ENCODE assay signal across 20 cellular contexts in genomic region chr6:73152556-73152955, GRCh38.
DNase-seq lines count a peak whose midpoint lies in the region; ATAC-seq, FAIRE-seq and TF ChIP-seq lines count a peak whose summit lies in the region.
"Had no signal": no experiment of that assay in that cellular context is flagged by ENCODE, and none has a peak within 500 bp of the region (broad histone marks: within the 10 kb centered on the region; RNA-seq: fewer than 3 reads in every experiment).

No MANE protein-coding gene starts in this region.

- SMC1A ChIA-PET in GM12878 (lab: Charles Lee; ENCODE audit: uncharacterized antibody, unreplicated experiment): interaction anchor here (0.7 to 1.6 kb wide), 10 partner anchors 11 to 739 kb away, joined by 3 to 5 read pairs (median 3); no protein-coding TSS in a partner anchor

- no peak overlapping the region for H3K4me2 ChIP-seq in GM12878 (ENCODE audit: control insufficient read depth, insufficient read depth)
- H3K4me2 ChIP-seq: BLaER1 had no signal

- no peak overlapping the region for H3K27ac ChIP-seq in GM12878 (ENCODE audit: control insufficient read depth, insufficient read depth)
- H3K27ac ChIP-seq: BLaER1, C4-2B, GM23248 had no signal

- peak; percentile 64 for FAIRE-seq in GM12878 (lab: Jason Lieb, UNC)
- FAIRE-seq: D721Med, GM19239 had no signal

- intact Hi-C loops in GM12878 (cut with micrococcal nuclease; ENCODE audit: unreplicated experiment): no loop called here

- BruUV-seq in GM12878 (replicated peaks; lab: Mats Ljungman, UMichigan): no TSS peak

- TF ChIP-seq EP300 in GM12878 (IDR thresholded peaks at IDR 0.05; ENCODE audit: borderline replicate concordance in 1 of 2, control insufficient read depth in 1 of 2, low read depth in 2 of 2, low read length in 2 of 2): no peak

- TF ChIP-seq CTCF in GM12878 (IDR thresholded peaks at IDR 0.05 in 2 of 3, conservative IDR thresholded peaks at IDR 0.05 in 1 of 3; ENCODE audit: control insufficient read depth in 2 of 3, extremely low read depth in 1 of 3, insufficient read depth in 1 of 3, low read depth in 3 of 3, low read length in 3 of 3): no peak

- H3K9me3 ChIP-seq in GM12878 (replicated peaks; ENCODE audit: control insufficient read depth, insufficient read depth, low read length): no peaks in the 10 kb centered on the region; the same call in 2 of the 3 replicates

- peak; percentile 53 for ATAC-seq in GM18502 (IDR thresholded peaks at IDR 0.05; ENCODE audit: poor library complexity, unreplicated experiment)
- ATAC-seq in GM18868 (IDR thresholded peaks at IDR 0.05; ENCODE audit: unreplicated experiment): peak; percentile 71
- peak; percentile 54 for ATAC-seq in HG02798 (IDR thresholded peaks at IDR 0.05; ENCODE audit: poor library complexity, unreplicated experiment)
- peak; percentile 66 for ATAC-seq in GM12878
- ATAC-seq: HCT116 had no signal

- CTCF ChIA-PET in GM12878 (lab: Yijun Ruan, JAX): interaction anchor here (0.6 to 3.2 kb wide), 8 partner anchors 9 to 533 kb away, joined by 3 to 22 read pairs (median 6); no protein-coding TSS in a partner anchor

- H3K9ac ChIP-seq in GM12878 (ENCODE audit: control insufficient read depth, insufficient read depth, low read length): no peak overlapping the region
- H3K9ac ChIP-seq: BLaER1, GM23248 had no signal

- in situ Hi-C loops in GM12878 (cut with MboI): no loop called here

- H3K79me2 ChIP-seq in GM12878 (ENCODE audit: control insufficient read depth, insufficient read depth, low read length): no peaks in the 10 kb centered on the region

- DNase-seq in GM12878 (ENCODE audit: low read depth, low spot score): no peak
- DNase-seq in EL: no peak
- no peak for DNase-seq in GOT3 (lab: John Stamatoyannopoulos, UW)
- no peak for DNase-seq in AG08396 (ENCODE audit: low spot score)
- no peak for DNase-seq in nucleus accumbens (lab: John Stamatoyannopoulos, UW)
- DNase-seq: CD4-positive, CD25-positive, alpha-beta regulatory T cell; CD8-positive, alpha-beta memory T cell; DMS 273 treated with DMSO at 0.1 percent for 48 hours; DMS79; GF-D8; GM23248; H9 had no signal

- no peaks in the 10 kb centered on the region for H3K36me3 ChIP-seq in GM12878 (ENCODE audit: control insufficient read depth in 2 of 2, insufficient read depth in 2 of 2, low read length in 1 of 2)

- no peak for TF ChIP-seq RAD21 in GM12878 (IDR thresholded peaks at IDR 0.05; ENCODE audit: insufficient read depth, low read depth, low read length)

- POLR2A ChIA-PET in GM12878 (lab: Charles Lee): interaction anchor here (0.6 to 1.1 kb wide), 2 partner anchors 24 to 533 kb away, joined by 3 read pairs; no protein-coding TSS in a partner anchor

- RAD21 ChIA-PET in GM12878 (lab: Charles Lee; ENCODE audit: unreplicated experiment): interaction anchor here (0.7 to 2.4 kb wide), 6 partner anchors 18 to 537 kb away, joined by 3 to 19 read pairs (median 4); no protein-coding TSS in a partner anchor

- no peak overlapping the region; the same call in 1 of the 2 replicates for H2AFZ ChIP-seq in GM12878 (ENCODE audit: control insufficient read depth, low read depth, low read length)
- H2AFZ ChIP-seq: GM23248 had no signal

- peaks cover 4% of the 10 kb centered on the region; the same call in 1 of the 2 replicates for H3K4me1 ChIP-seq in GM12878 (ENCODE audit: control insufficient read depth, insufficient read depth, low read length)
- H3K4me1 ChIP-seq: BLaER1 had no signal

- no peak overlapping the region for H3K4me3 ChIP-seq in GM12878
- H3K4me3 ChIP-seq: BLaER1, GM23248 had no signal

- H3K27me3 ChIP-seq in GM12878 (replicated peaks in 1 of 2; ENCODE audit: control insufficient read depth in 2 of 2, insufficient read depth in 2 of 2, low read length in 1 of 2): no peaks in the 10 kb centered on the region
- H3K27me3 ChIP-seq: BLaER1 had no signal

- WGBS in GM12878 (ENCODE audit: insufficient coverage, insufficient replicate concordance, low lambda C conversion rate, missing lambda C conversion rate): 97% methylated on average over 2 of the region's 2 CpGs

- no peaks in the 10 kb centered on the region for H4K20me1 ChIP-seq in GM12878 (ENCODE audit: control insufficient read depth, insufficient read depth)
- H4K20me1 ChIP-seq: BLaER1 had no signal

- TF ChIP-seq POLR2A in GM12878 (IDR thresholded peaks at IDR 0.05; ENCODE audit: low read depth, low read length): no peak

TF ChIP-seq in GM12878, 131 proteins besides CTCF, POLR2A, EP300 and RAD21:
- TF ChIP-seq MTA2 (IDR thresholded peaks at IDR 0.05; ENCODE audit: low read depth): 0 out of 2 replicates have a peak, but pooled peaks have one; percentile 11
- no peak for TF ChIP-seq CEBPB (IDR thresholded peaks at IDR 0.05; ENCODE audit: borderline replicate concordance in 1 of 2, low read depth in 2 of 2, low read length in 2 of 2)
